ENCODE assay signal across 8 cellular contexts in the genomic region with DNA sequence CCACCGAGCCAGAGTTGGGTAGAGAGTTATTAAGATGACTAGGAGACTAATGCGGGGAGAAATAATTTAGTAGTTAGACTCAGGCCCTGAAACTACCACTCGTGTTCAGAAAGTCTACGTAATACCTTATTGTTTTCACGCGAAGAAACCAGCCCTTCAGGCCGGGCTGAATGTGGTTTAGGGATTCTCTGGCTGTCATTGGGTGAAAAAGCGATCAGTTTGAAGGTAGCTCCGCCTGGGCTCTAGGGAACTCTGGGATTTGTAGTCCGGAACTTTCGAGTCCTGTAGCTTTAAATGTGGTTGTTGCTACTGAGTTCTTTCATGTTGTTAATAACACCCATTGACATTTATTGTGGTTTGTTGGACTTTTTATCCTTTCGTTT. TPM values are rescaled to one million over a fixed set of nuclear protein-coding genes. Genes with fewer than 3 reads are reported as not detected.
DNase-seq lines count a peak whose midpoint lies in the region; ATAC-seq, FAIRE-seq and TF ChIP-seq lines count a peak whose summit lies in the region.

No MANE protein-coding gene starts in this region.

- TF ChIP-seq CTCF in foreskin fibroblast (IDR thresholded peaks at IDR 0.05; ENCODE audit: low read depth, low read length) = no peak
- no peak for TF ChIP-seq CTCF in neural cell (IDR thresholded peaks at IDR 0.05; ENCODE audit: poor library complexity, severe bottlenecking)

- peaks cover 43% of the 10 kb centered on the region for H3K79me2 ChIP-seq in GM23248 (ENCODE audit: insufficient read depth)
- peaks cover 28% of the 10 kb centered on the region for H3K79me2 ChIP-seq in neural cell (replicated peaks; ENCODE audit: insufficient read depth, low read length)

- peak overlapping the region; percentile 87 to 95 for H3K4me3 Mint-ChIP-seq in stimulated activated naive CD8-positive, alpha-beta T cell treated with anti-CD3 and anti-CD28 coated beads, Interleukin-15, amount 100 ng/mL, for 72 hours

- H4K20me1 ChIP-seq in GM23248 (ENCODE audit: insufficient read depth) (no peaks in the 10 kb centered on the region), neural cell (ENCODE audit: insufficient read depth) (no peaks in the 10 kb centered on the region)

- H3K4me1 Mint-ChIP-seq in stimulated activated naive CD8-positive, alpha-beta T cell treated with anti-CD3 and anti-CD28 coated beads, Interleukin-15, amount 100 ng/mL, for 72 hours = peaks cover 44% of the 10 kb centered on the region

- TF ChIP-seq EP300 in neural cell (conservative IDR thresholded peaks at IDR 0.05; ENCODE audit: poor library complexity, severe bottlenecking) = no peak

- H3K4me2 ChIP-seq in GM23248 (ENCODE audit: unreplicated experiment) (peak overlapping the region; percentile 76), neural cell (ENCODE audit: low read length) (peak overlapping the region; percentile 66)

- H3K27ac ChIP-seq in GM23248 (peak overlapping the region; percentile 92), neural cell (ENCODE audit: low read length) (peak overlapping the region; percentile 89)

- no peaks in the 10 kb centered on the region; the same call in 1 of the 2 replicates for H3K36me3 ChIP-seq in GM23248 (ENCODE audit: low read depth)
- H3K36me3 ChIP-seq in neural cell (ENCODE audit: insufficient read depth, low read length) = no peaks in the 10 kb centered on the region

- in situ Hi-C loops in GM23248 (cut with MboI) = no loop called here

- H3F3A ChIP-seq in GM23248 (ENCODE audit: insufficient read depth) (peaks cover 8% of the 10 kb centered on the region), neural cell (ENCODE audit: insufficient read depth, low read length, poor library complexity, severe bottlenecking) (no peaks in the 10 kb centered on the region)

- peak overlapping the region; percentile 82 for H3K4me3 ChIP-seq in GM23248
- peak overlapping the region; percentile 61 to 87 for H3K4me3 ChIP-seq in foreskin fibroblast (ENCODE audit: low read depth in 1 of 2, low read length in 2 of 2)
- H3K4me3 ChIP-seq in neural cell (ENCODE audit: low read length) = peak overlapping the region; percentile 72

- H3K9ac ChIP-seq in GM23248 (peak overlapping the region; percentile 89), neural cell (ENCODE audit: low read length) (peak overlapping the region; percentile 64)

- peak overlapping the region; percentile 82 to 95 for H3K27ac Mint-ChIP-seq in stimulated activated naive CD8-positive, alpha-beta T cell treated with anti-CD3 and anti-CD28 coated beads, Interleukin-15, amount 100 ng/mL, for 72 hours

- H2AFZ ChIP-seq in GM23248 (peak overlapping the region; percentile 88), neural cell (ENCODE audit: low read depth, low read length) (peak overlapping the region; percentile 58)

- ATAC-seq in stimulated activated naive CD8-positive, alpha-beta T cell treated with anti-CD3 and anti-CD28 coated beads, Interleukin-15, amount 100 ng/mL, for 72 hours = peak; percentile 79

- H3K27me3 Mint-ChIP-seq in stimulated activated naive CD8-positive, alpha-beta T cell treated with anti-CD3 and anti-CD28 coated beads, Interleukin-15, amount 100 ng/mL, for 72 hours = no peaks in the 10 kb centered on the region

- H3K9me2 ChIP-seq in GM23248 (ENCODE audit: insufficient read depth) = no peaks in the 10 kb centered on the region
- H3K9me2 ChIP-seq in neural cell (ENCODE audit: insufficient read depth, low read length) = no peaks in the 10 kb centered on the region

- no peaks in the 10 kb centered on the region for H3K9me3 ChIP-seq in GM23248 (ENCODE audit: low read depth)
- no peaks in the 10 kb centered on the region for H3K9me3 ChIP-seq in neural cell (ENCODE audit: low read length)

- 0 to 1% methylated on average over 12 of the region's 12 CpGs for WGBS in GM23248 (ENCODE audit: low coverage in 1 of 2, low lambda C conversion rate in 2 of 2, missing lambda C conversion rate in 2 of 2), 2 experiments

- H3K27me3 ChIP-seq in GM23248 (replicated peaks; ENCODE audit: insufficient read depth) = no peaks in the 10 kb centered on the region
- no peaks in the 10 kb centered on the region for H3K27me3 ChIP-seq in neural cell (ENCODE audit: insufficient read depth, low read depth, low read length)

- H3K9me3 Mint-ChIP-seq in stimulated activated naive CD8-positive, alpha-beta T cell treated with anti-CD3 and anti-CD28 coated beads, Interleukin-15, amount 100 ng/mL, for 72 hours = peaks cover under 1% of the 10 kb centered on the region in 2 donors

- DNase-seq in DMS79 treated with DMSO at 0.1 percent for 48 hours (lab: John Stamatoyannopoulos, UW) (peak; percentile 100), GM23248 (peak; percentile 96), Kasumi-1 (lab: John Stamatoyannopoulos, UW) (peak; percentile 96 to 98), RCC 7860 (ENCODE audit: low spot score) (peak; percentile 81), foreskin fibroblast (peak; percentile 90 to 95)
- peak; percentile 68 for DNase-seq in activated effector memory CD4-positive, alpha-beta T cell treated with Interleukin-2 at 50 U/mL for 16 hours
- peak; percentile 80 to 87 for DNase-seq in stimulated activated naive CD8-positive, alpha-beta T cell treated with anti-CD3 and anti-CD28 coated beads, Interleukin-15, amount 100 ng/mL, for 72 hours

- H3K4me1 ChIP-seq in GM23248 (ENCODE audit: insufficient read depth) = 0 out of 2 replicates have a peak, but pooled peaks cover 4% of the 10 kb centered on the region

- FAIRE-seq in RCC 7860 (lab: Jason Lieb, UNC) = peak; percentile 47

- no peak for TF ChIP-seq RAD21 in neural cell (conservative IDR thresholded peaks at IDR 0.05)

TF ChIP-seq in neural cell, 6 proteins besides CTCF, POLR2A, EP300 and RAD21:
- TF ChIP-seq EZH2 (IDR thresholded peaks at IDR 0.05; ENCODE audit: borderline replicate concordance, insufficient read depth, low read length, poor library complexity, severe bottlenecking) = no peak
- TF ChIP-seq TAF1 (IDR thresholded peaks at IDR 0.05; ENCODE audit: low read depth) = no peak
- TF ChIP-seq REST (IDR thresholded peaks at IDR 0.05; ENCODE audit: borderline replicate concordance) = no peak
- no peak for TF ChIP-seq SMC3 (conservative IDR thresholded peaks at IDR 0.05; ENCODE audit: poor library complexity)
- TF ChIP-seq POLR2AphosphoS5 (IDR thresholded peaks at IDR 0.05) = no peak
- no peak for TF ChIP-seq MXI1 (conservative IDR thresholded peaks at IDR 0.05; ENCODE audit: poor library complexity, severe bottlenecking)

RNA-seq across cellular contexts. Expression of gene WDR89, which starts 0.5 kb away (rescaled TPM):
- total RNA-seq in GM23248 (2014; rRNA removed; shearing (Covaris generic)) = 5.9 and 6.9 TPM in 2 replicates
- 7.0 and 8.5 TPM in 2 replicates for polyA plus RNA-seq in GM23248 (2016; fragmentation: Nextera tagmentation; extraction: Ambion mirVana)
- 9.7 and 15.3 TPM in 2 replicates for polyA plus RNA-seq in neural cell
- 33.1 and 33.9 TPM in 2 replicates for polyA minus RNA-seq in neural cell

Comparison
In these comparisons a context has a peak if more than half of its experiments do, and no peak if none do; other contexts are left out.
1. Peak in every context shown above with its lines: DNase-seq, ATAC-seq, H3K4me3 ChIP-seq and H3K27ac ChIP-seq.